9 cellular contexts compared by ENCODE assay signal in the genomic region with DNA sequence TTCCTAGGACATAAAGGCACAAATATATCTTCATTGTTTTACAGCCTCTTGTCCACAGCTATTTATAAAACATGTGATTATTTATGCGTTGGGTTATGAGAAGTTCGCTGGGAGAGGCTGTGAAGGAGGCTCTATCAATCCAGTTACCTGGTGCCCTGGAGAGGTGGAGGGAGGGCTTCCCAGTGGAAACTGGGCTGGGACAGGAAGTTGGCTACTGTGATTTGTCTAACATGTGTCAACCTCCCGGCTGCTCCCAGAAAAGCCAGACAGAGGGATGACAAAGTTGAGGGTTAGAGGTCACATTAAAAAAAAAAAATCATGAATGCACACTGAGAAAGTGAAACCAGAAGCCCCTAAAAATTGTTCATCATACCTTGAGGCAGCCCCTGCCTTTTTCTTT.
DNase-seq lines count a peak whose midpoint lies in the region; ATAC-seq, FAIRE-seq and TF ChIP-seq lines count a peak whose summit lies in the region.
"Had no signal": no experiment of that assay in that cellular context is flagged by ENCODE, and none has a peak within 500 bp of the region (broad histone marks: within the 10 kb centered on the region; RNA-seq: fewer than 3 reads in every experiment).

No MANE protein-coding gene starts in this region.

- no peaks in the 10 kb centered on the region for H3K4me1 Mint-ChIP-seq in activated CD8-positive, alpha-beta T cell treated with anti-CD3 and anti-CD28 coated beads for 36 hours (ENCODE audit: low read depth)
- H3K4me1 Mint-ChIP-seq in immature natural killer cell: peaks cover 5 to 12% of the 10 kb centered on the region in 2 donors

- no peaks in the 10 kb centered on the region for H3K27me3 ChIP-seq in small intestine (ENCODE audit: control insufficient read depth in 2 of 2, insufficient read depth in 2 of 2, low read length in 2 of 2)
- H3K27me3 ChIP-seq: Peyer's patch had no signal

- TF ChIP-seq POLR2A in H54 (IDR thresholded peaks at IDR 0.05; ENCODE audit: low read depth, low read length): no peak

- FAIRE-seq in H54 (lab: Jason Lieb, UNC) (no peak), small intestine (lab: Jason Lieb, UNC) (no peak)

- H3K4me1 ChIP-seq in small intestine (ENCODE audit: control insufficient read depth in 2 of 2, insufficient read depth in 1 of 2, low read depth in 1 of 2, low read length in 1 of 2): peaks cover 0 to 3% of the 10 kb centered on the region in 2 donors

- no peak for TF ChIP-seq CTCF in activated CD8-positive, alpha-beta T cell treated with anti-CD3 and anti-CD28 coated beads for 36 hours (IDR thresholded peaks at IDR 0.05)

- peak overlapping the region in 1 of 2 donors; percentile 49 for H3K4me3 ChIP-seq in small intestine (ENCODE audit: low read depth in 1 of 2, low read length in 2 of 2)

- peak overlapping the region; percentile 57 for H3K4me3 Mint-ChIP-seq in activated CD8-positive, alpha-beta T cell treated with anti-CD3 and anti-CD28 coated beads for 36 hours
- H3K4me3 Mint-ChIP-seq in immature natural killer cell: peak overlapping the region in 4 of 5 donors; percentile 53 to 69 (median 64)

- no peaks in the 10 kb centered on the region for H3K36me3 Mint-ChIP-seq in activated CD8-positive, alpha-beta T cell treated with anti-CD3 and anti-CD28 coated beads for 36 hours (ENCODE audit: low read depth)
- no peaks in the 10 kb centered on the region for H3K36me3 Mint-ChIP-seq in immature natural killer cell

- H3K9me3 Mint-ChIP-seq in activated CD8-positive, alpha-beta T cell treated with anti-CD3 and anti-CD28 coated beads for 36 hours: no peaks in the 10 kb centered on the region
- no peaks in the 10 kb centered on the region for H3K9me3 Mint-ChIP-seq in immature natural killer cell

- CTCF ChIA-PET in activated CD8-positive, alpha-beta T cell treated with anti-CD3 and anti-CD28 coated beads for 36 hours (lab: Charles Lee): interaction anchor here (1.9 kb wide), 1 partner anchor 35 kb away, joined by 5 read pairs; no protein-coding TSS in a partner anchor

- intact Hi-C loops in activated CD8-positive, alpha-beta T cell treated with anti-CD3 and anti-CD28 coated beads for 36 hours (cut with micrococcal nuclease): no loop called here

- H3K27ac ChIP-seq in small intestine (ENCODE audit: low read depth in 1 of 2, low read length in 1 of 2): no peak overlapping the region

- WGBS in small intestine, 3 donors: 10 to 28% (median 20%) methylated on average over 3 of the region's 3 CpGs

- no peak for ATAC-seq in activated CD8-positive, alpha-beta T cell treated with anti-CD3 and anti-CD28 coated beads for 36 hours
- ATAC-seq in HG03571 (IDR thresholded peaks at IDR 0.05; ENCODE audit: unreplicated experiment) (no peak), HG03520 (IDR thresholded peaks at IDR 0.05; ENCODE audit: unreplicated experiment) (no peak)

- DNase-seq in H54 (ENCODE audit: insufficient read length, low spot score) (peak; percentile 21), immature natural killer cell (no peak), small intestine (peak; percentile 15), HuH-7 (ENCODE audit: low spot score) (no peak), CD1c-positive myeloid dendritic cell (ENCODE audit: extremely low spot score) (no peak)
- DNase-seq in activated CD8-positive, alpha-beta T cell treated with anti-CD3 and anti-CD28 coated beads for 36 hours: no peak

- H3K36me3 ChIP-seq in small intestine (ENCODE audit: control insufficient read depth in 2 of 2, insufficient read depth in 2 of 2, low read length in 2 of 2): no peaks in the 10 kb centered on the region
- H3K36me3 ChIP-seq: Peyer's patch had no signal

- H3K27me3 Mint-ChIP-seq in activated CD8-positive, alpha-beta T cell treated with anti-CD3 and anti-CD28 coated beads for 36 hours: peaks cover 20% of the 10 kb centered on the region
- H3K27me3 Mint-ChIP-seq in immature natural killer cell (ENCODE audit: low read depth in 3 of 3): peaks cover 0 to 7% (median 0%) of the 10 kb centered on the region in 3 donors

- no peak overlapping the region for H3K27ac Mint-ChIP-seq in activated CD8-positive, alpha-beta T cell treated with anti-CD3 and anti-CD28 coated beads for 36 hours
- H3K27ac Mint-ChIP-seq in immature natural killer cell: no peak overlapping the region

- H3K9me3 ChIP-seq in small intestine (ENCODE audit: control insufficient read depth, low read depth): no peaks in the 10 kb centered on the region
- H3K9me3 ChIP-seq: Peyer's patch had no signal

- POLR2A ChIA-PET in activated CD8-positive, alpha-beta T cell treated with anti-CD3 and anti-CD28 coated beads for 36 hours (lab: Charles Lee): no interaction called here

Comparison
In these comparisons a context has a peak if more than half of its experiments do, and no peak if none do; other contexts are left out.
1. DNase-seq: peak in H54 (single experiment) and small intestine (single experiment); none in activated CD8-positive, alpha-beta T cell treated with anti-CD3 and anti-CD28 coated beads for 36 hours (single experiment), immature natural killer cell (0 of 3), HuH-7 (single experiment) and CD1c-positive myeloid dendritic cell (single experiment).